11 cellular contexts compared by ENCODE assay signal in the genomic region with DNA sequence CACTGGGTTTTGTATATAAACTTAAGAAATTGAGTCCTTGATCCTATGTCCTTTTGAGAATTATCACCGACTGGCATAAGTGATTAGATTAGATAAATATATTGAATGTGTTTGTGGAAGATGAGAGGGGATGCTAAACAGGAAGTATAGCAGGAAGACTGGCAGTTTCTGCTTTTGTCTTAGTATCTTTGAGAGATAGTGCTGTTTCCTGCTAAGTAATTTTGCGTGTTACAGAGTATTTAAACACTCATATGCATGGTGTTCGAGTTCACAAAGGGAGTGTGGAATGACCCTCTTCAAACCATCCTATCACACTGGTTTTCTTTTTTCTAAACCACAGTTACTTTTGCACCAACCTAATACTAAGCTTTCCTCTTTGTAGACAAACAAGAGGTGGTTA.
DNase-seq lines count a peak whose midpoint lies in the region; ATAC-seq, FAIRE-seq and TF ChIP-seq lines count a peak whose summit lies in the region.
"Had no signal": no experiment of that assay in that cellular context is flagged by ENCODE, and none has a peak within 500 bp of the region (broad histone marks: within the 10 kb centered on the region; RNA-seq: fewer than 3 reads in every experiment).

No MANE protein-coding gene starts in this region.

- TF ChIP-seq EP300 in HepG2 (IDR thresholded peaks at IDR 0.05; ENCODE audit: low read depth in 2 of 2, low read length in 2 of 2) = no peak
- TF ChIP-seq EP300 in HepG2 (CRISPR knock-in tag; IDR thresholded peaks at IDR 0.05; ENCODE audit: borderline replicate concordance) = no peak

- no peak overlapping the region for H2AFZ ChIP-seq in HepG2 (ENCODE audit: low read length)

- CTCF ChIA-PET in HepG2 (lab: Yijun Ruan, JAX; ENCODE audit: low intra/inter-chr PET ratio, low total read pairs) = no interaction called here

- BruUV-seq in HepG2 (replicated peaks; lab: Mats Ljungman, UMichigan) = no TSS peak

- H3K4me1 ChIP-seq in liver (ENCODE audit: control insufficient read depth in 4 of 4, insufficient read depth in 4 of 4, low read length in 3 of 4) = no peaks in the 10 kb centered on the region
- H3K4me1 ChIP-seq in HepG2 (ENCODE audit: insufficient read depth, low read length) = peaks cover 6% of the 10 kb centered on the region; the same call in 1 of the 2 replicates
- no peaks in the 10 kb centered on the region for H3K4me1 ChIP-seq in right lobe of liver
- H3K4me1 ChIP-seq in uterus = peaks cover 5 to 12% of the 10 kb centered on the region in 2 donors

- TF ChIP-seq CTCF in liver (IDR thresholded peaks at IDR 0.05; ENCODE audit: low read depth, low read length, missing input control) (no peak), HepG2 (CRISPR knock-in tag; IDR thresholded peaks at IDR 0.05) (no peak), right lobe of liver (IDR thresholded peaks at IDR 0.05) (no peak), uterus (IDR thresholded peaks at IDR 0.05) (no peak)

- TF ChIP-seq POLR2A in HepG2 (IDR thresholded peaks at IDR 0.05; ENCODE audit: insufficient read depth in 1 of 2, low read depth in 2 of 2, low read length in 2 of 2) (no peak), right lobe of liver (IDR thresholded peaks at IDR 0.05) (no peak), uterus (IDR thresholded peaks at IDR 0.05) (no peak)

- POLR2A ChIA-PET in HepG2 (lab: Yijun Ruan, JAX) = no interaction called here

- H3K4me3 ChIP-seq in liver (ENCODE audit: low read depth in 1 of 3, low read length in 3 of 3) (no peak overlapping the region), HepG2 (replicated peaks in 1 of 3; ENCODE audit: insufficient read depth in 1 of 3, low read depth in 2 of 3, low read length in 3 of 3) (no peak overlapping the region), right lobe of liver (no peak overlapping the region), uterus (no peak overlapping the region)

- no peaks in the 10 kb centered on the region for H3K9me3 Mint-ChIP-seq in T-helper 2 cell treated with Interferon-gamma antibody and Interleukin-4, amounts not matched to agents 5 μg/mL and 100 μg/mL, for 36 hours

- peaks cover 73% of the 10 kb centered on the region for H3K4me1 Mint-ChIP-seq in T-helper 2 cell treated with Interferon-gamma antibody and Interleukin-4, amounts not matched to agents 5 μg/mL and 100 μg/mL, for 36 hours (ENCODE audit: low read depth)

- in situ Hi-C loops in HepG2 (cut with HindIII; ENCODE audit: extremely low pct_ligation_motif_present, low pct_unique_long_range_greater_than_20kb) = no loop called here

- ATAC-seq in HepG2 = no peak
- peak; percentile 34 to 58 (median 39) for ATAC-seq in right lobe of liver
- ATAC-seq in GM19328 (IDR thresholded peaks at IDR 0.05; ENCODE audit: unreplicated experiment) = no peak

- DNase-seq in HepG2 (ENCODE audit: low spot score) (no peak), right lobe of liver (no peak), uterus (no peak), NCI-H187 (lab: John Stamatoyannopoulos, UW) (no peak), SIG-M5 treated with dmso at 0.1 percent for 504 hours (lab: John Stamatoyannopoulos, UW; ENCODE audit: unreplicated experiment) (no peak)
- DNase-seq in T-helper 2 cell treated with Interferon-gamma antibody and Interleukin-4, amounts not matched to agents 5 μg/mL and 100 μg/mL, for 36 hours (ENCODE audit: low spot score) = no peak
- DNase-seq: activated CD4-positive, alpha-beta T cell treated with anti-CD3 and anti-CD28 coated beads for 1 hour; cerebellar nuclear complex; posterior cingulate gyrus had no signal

- H3K27me3 ChIP-seq in liver (ENCODE audit: control insufficient read depth in 4 of 4, insufficient read depth in 4 of 4, low read length in 3 of 4) (no peaks in the 10 kb centered on the region), HepG2 (ENCODE audit: control insufficient read depth in 1 of 2, insufficient read depth in 2 of 2, low read length in 2 of 2) (no peaks in the 10 kb centered on the region), right lobe of liver (no peaks in the 10 kb centered on the region), uterus (no peaks in the 10 kb centered on the region)

- no peak overlapping the region for H3K4me2 ChIP-seq in HepG2 (ENCODE audit: low read depth, low read length)

- H3K4me3 Mint-ChIP-seq in T-helper 2 cell treated with Interferon-gamma antibody and Interleukin-4, amounts not matched to agents 5 μg/mL and 100 μg/mL, for 36 hours = peak overlapping the region; percentile 97

- WGBS in liver = 55% methylated on average over 3 of the region's 3 CpGs
- WGBS in HepG2 (ENCODE audit: low lambda C conversion rate) = 92% methylated on average over 3 of the region's 3 CpGs
- 35% methylated on average over 3 of the region's 3 CpGs for WGBS in right lobe of liver (ENCODE audit: insufficient coverage, low coverage, low lambda C conversion rate, missing lambda C conversion rate)

- no peaks in the 10 kb centered on the region for H4K20me1 ChIP-seq in HepG2 (ENCODE audit: insufficient read depth, low read length)

- intact Hi-C loops in HepG2 (cut with micrococcal nuclease; ENCODE audit: unreplicated experiment) (no loop called here), right lobe of liver (cut with DNase I) (no loop called here), uterus (cut with DNase I; ENCODE audit: low total_unique reads) (no loop called here)

- H3K27ac ChIP-seq in liver (ENCODE audit: low read depth in 1 of 2, low read length in 2 of 2) (peak overlapping the region in 1 of 2 donors; percentile 69), HepG2 (ENCODE audit: extremely low read length, insufficient read depth, low read length) (no peak overlapping the region), right lobe of liver (peak overlapping the region in 2 of 3 donors; percentile 59 to 60), uterus (peak overlapping the region; percentile 73 to 98)

- peaks cover 1 to 35% (median 27%) of the 10 kb centered on the region in 4 donors for H3K36me3 ChIP-seq in liver (ENCODE audit: control insufficient read depth in 4 of 4, insufficient read depth in 3 of 4, low read depth in 1 of 4, low read length in 3 of 4)
- H3K36me3 ChIP-seq in HepG2 (replicated peaks in 1 of 2; ENCODE audit: control insufficient read depth in 1 of 2, insufficient read depth in 2 of 2, low read length in 2 of 2) = peaks cover 4 to 25% of the 10 kb centered on the region in 2 experiments; a peak in 4 of 5 replicates
- H3K36me3 ChIP-seq in right lobe of liver = peaks cover 0 to 17% (median 10%) of the 10 kb centered on the region in 4 donors
- H3K36me3 ChIP-seq in uterus = no peaks in the 10 kb centered on the region

- no peak overlapping the region for H3K9ac ChIP-seq in liver (ENCODE audit: low read depth in 1 of 2, low read length in 2 of 2)
- no peak overlapping the region for H3K9ac ChIP-seq in HepG2 (ENCODE audit: insufficient read depth, low read depth, low read length)

- H3K79me2 ChIP-seq in HepG2 (ENCODE audit: insufficient read depth, low read length) = no peaks in the 10 kb centered on the region

- H3K9me3 ChIP-seq in liver (ENCODE audit: control insufficient read depth in 4 of 4, low read length in 3 of 4) (no peaks in the 10 kb centered on the region), HepG2 (ENCODE audit: low read length) (no peaks in the 10 kb centered on the region), right lobe of liver (no peaks in the 10 kb centered on the region), uterus (no peaks in the 10 kb centered on the region)

- TF ChIP-seq RAD21 in liver (IDR thresholded peaks at IDR 0.05) (no peak), HepG2 (CRISPR knock-in tag; IDR thresholded peaks at IDR 0.05) (no peak)

- no peaks in the 10 kb centered on the region for H3K27me3 Mint-ChIP-seq in T-helper 2 cell treated with Interferon-gamma antibody and Interleukin-4, amounts not matched to agents 5 μg/mL and 100 μg/mL, for 36 hours (ENCODE audit: low read depth)

- H3K27ac Mint-ChIP-seq in T-helper 2 cell treated with Interferon-gamma antibody and Interleukin-4, amounts not matched to agents 5 μg/mL and 100 μg/mL, for 36 hours = peak overlapping the region; percentile 99

- H3K36me3 Mint-ChIP-seq in T-helper 2 cell treated with Interferon-gamma antibody and Interleukin-4, amounts not matched to agents 5 μg/mL and 100 μg/mL, for 36 hours (ENCODE audit: low read depth) = peaks cover 46% of the 10 kb centered on the region

- no peak for FAIRE-seq in HepG2 (lab: Jason Lieb, UNC)

TF ChIP-seq in liver, 16 proteins besides CTCF, POLR2A, EP300 and RAD21 (continues in another document):
- no peak for TF ChIP-seq EGR1 (IDR thresholded peaks at IDR 0.05; ENCODE audit: low read depth in 2 of 2)
- no peak for TF ChIP-seq JUND (IDR thresholded peaks at IDR 0.05)
- TF ChIP-seq RXRA (IDR thresholded peaks at IDR 0.05) = no peak
- peak; percentile 78 for TF ChIP-seq NR2F2 (IDR thresholded peaks at IDR 0.05)
- TF ChIP-seq, protein P1, sequence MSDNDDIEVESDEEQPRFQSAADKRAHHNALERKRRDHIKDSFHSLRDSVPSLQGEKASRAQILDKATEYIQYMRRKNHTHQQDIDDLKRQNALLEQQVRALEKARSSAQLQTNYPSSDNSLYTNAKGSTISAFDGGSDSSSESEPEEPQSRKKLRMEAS (IDR thresholded peaks at IDR 0.05) = no peak

TF ChIP-seq in HepG2, 621 proteins besides CTCF, POLR2A, EP300 and RAD21 (continues in another document):
- TF ChIP-seq STAT5B (CRISPR knock-in tag; IDR thresholded peaks at IDR 0.05) (no peak), TCF12 (IDR thresholded peaks at IDR 0.05) (no peak), TCF12 (CRISPR knock-in tag; IDR thresholded peaks at IDR 0.05) (no peak), FOSL1 (CRISPR knock-in tag; IDR thresholded peaks at IDR 0.05; ENCODE audit: borderline replicate concordance) (no peak), AHR (CRISPR knock-in tag; IDR thresholded peaks at IDR 0.05) (no peak), FOXA1 (IDR thresholded peaks at IDR 0.05) (no peak), FOXA1 (CRISPR knock-in tag; IDR thresholded peaks at IDR 0.05) (no peak), SMARCC2 (IDR thresholded peaks at IDR 0.05) (no peak), SMYD3 (CRISPR knock-in tag; IDR thresholded peaks at IDR 0.05) (no peak), MAF1 (CRISPR knock-in tag; IDR thresholded peaks at IDR 0.05; ENCODE audit: borderline replicate concordance) (no peak), ZNF329 (CRISPR knock-in tag; IDR thresholded peaks at IDR 0.05; ENCODE audit: low read depth) (no peak), ZNF263 (CRISPR knock-in tag; IDR thresholded peaks at IDR 0.05) (no peak)

Comparison
In these comparisons a context has a peak if more than half of its experiments do, and no peak if none do; other contexts are left out.
1. ATAC-seq: peak in right lobe of liver (4 of 4); none in HepG2 (single experiment) and GM19328 (single experiment).